Comparison of ENCODE assay signal across 32 cellular contexts in the genomic region with DNA sequence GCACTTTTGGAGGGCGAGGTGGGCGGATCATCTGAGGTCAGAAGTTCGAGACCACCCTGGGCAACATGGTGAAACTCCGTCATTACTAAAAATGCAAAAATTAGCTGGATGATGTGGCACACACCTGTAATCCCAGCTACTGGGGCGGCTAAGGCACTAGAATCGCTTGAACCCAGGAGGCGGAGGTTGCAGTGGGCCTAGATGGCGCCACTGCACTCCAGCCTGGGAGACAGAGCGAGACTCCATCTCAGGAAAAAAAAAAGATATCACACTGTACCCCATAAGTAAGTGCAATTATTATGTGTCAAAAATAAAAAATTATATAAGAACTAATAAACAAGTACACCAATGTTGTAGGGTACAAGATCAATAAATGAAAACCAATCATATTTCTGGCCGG.
"Had no signal": no experiment of that assay in that cellular context is flagged by ENCODE, and none has a peak within 500 bp of the region (broad histone marks: within the 10 kb centered on the region; RNA-seq: fewer than 3 reads in every experiment).

No MANE protein-coding gene starts in this region.

- H3K36me3 ChIP-seq: ascending aorta, breast epithelium, cardiac muscle cell, colonic mucosa, esophagus muscularis mucosa, gastrocnemius medialis, heart left ventricle, WERI-Rb-1 had no signal

- H3K4me3 Mint-ChIP-seq: activated B cell treated with CpG ODN at 0.5 μM for 24 hours; activated CD8-positive, alpha-beta T cell treated with anti-CD3 and anti-CD28 coated beads for 36 hours; activated naive CD4-positive, alpha-beta T cell treated with anti-CD3 and anti-CD28 coated beads for 36 hours; activated naive CD8-positive, alpha-beta T cell treated with anti-CD3 and anti-CD28 coated beads, Interleukin-2, amount 10 ng/mL, durations not matched to agents 7 days and 5 days; activated T-cell treated with anti-CD3 and anti-CD28 coated beads, Interleukin-2, amount 50 U/mL, for 4 hours; activated T-helper 17 cell treated with anti-CD3 and anti-CD28 coated beads, Interleukin-2, amount 50 U/mL, for 72 hours; brain; T-helper 17 cell; T-helper 2 cell treated with Interferon-gamma antibody and Interleukin-4, amounts not matched to agents 5 μg/mL and 100 μg/mL, for 36 hours had no signal

- H3K9me3 ChIP-seq: ascending aorta, breast epithelium, colonic mucosa, esophagus muscularis mucosa, gastrocnemius medialis, heart left ventricle had no signal

- H3K9me3 Mint-ChIP-seq: activated CD8-positive, alpha-beta T cell treated with anti-CD3 and anti-CD28 coated beads for 36 hours; activated naive CD4-positive, alpha-beta T cell treated with anti-CD3 and anti-CD28 coated beads for 36 hours; activated naive CD4-positive, alpha-beta T cell treated with anti-CD3 and anti-CD28 coated beads, Interleukin-2, amount 50 U/mL, for 72 hours; activated naive CD8-positive, alpha-beta T cell treated with anti-CD3 and anti-CD28 coated beads, Interleukin-2, amount 10 ng/mL, durations not matched to agents 7 days and 5 days; activated T-cell treated with anti-CD3 and anti-CD28 coated beads, Interleukin-2, amount 50 U/mL, for 4 hours; activated T-helper 17 cell treated with anti-CD3 and anti-CD28 coated beads, Interleukin-2, amount 50 U/mL, for 72 hours had no signal

- H3K36me3 Mint-ChIP-seq: activated naive CD4-positive, alpha-beta T cell treated with anti-CD3 and anti-CD28 coated beads, Interleukin-2, amount 50 U/mL, for 72 hours; activated naive CD8-positive, alpha-beta T cell treated with anti-CD3 and anti-CD28 coated beads, Interleukin-2, amount 10 ng/mL, durations not matched to agents 7 days and 5 days; brain had no signal

- DNase-seq: activated B cell treated with CpG ODN at 0.5 μM for 24 hours; activated CD4-positive, alpha-beta T cell treated with anti-CD3 and anti-CD28 coated beads for 48 hours; activated CD4-positive, alpha-beta T cell treated with anti-CD3 and anti-CD28 coated beads, Interleukin-2, amount 50 U/mL, for 1 hour; activated CD4-positive, alpha-beta T cell treated with anti-CD3 and anti-CD28 coated beads, Interleukin-2, amount 50 U/mL, for 48 hours; activated CD8-positive, alpha-beta memory T cell treated with anti-CD3 and anti-CD28 coated beads for 24 hours; activated CD8-positive, alpha-beta T cell treated with anti-CD3 and anti-CD28 coated beads for 36 hours; activated effector memory CD4-positive, alpha-beta T cell treated with Interleukin-2 at 50 U/mL for 16 hours; activated naive CD4-positive, alpha-beta T cell treated with anti-CD3 and anti-CD28 coated beads for 36 hours; activated naive CD8-positive, alpha-beta T cell treated with anti-CD3 and anti-CD28 coated beads, Interleukin-2, amount 10 ng/mL, durations not matched to agents 7 days and 5 days; activated T-cell treated with anti-CD3 and anti-CD28 coated beads, Interleukin-2, amount 50 U/mL, for 4 hours; central memory CD4-positive, alpha-beta T cell; cerebellar nuclear complex; colonic mucosa; effector memory CD4-positive, alpha-beta T cell; erythroblast; foreskin keratinocyte; gastrocnemius medialis; glutamatergic neuron; heart left ventricle; T-helper 1 cell; T-helper 17 cell; T1000; WERI-Rb-1 had no signal

- H3K27ac Mint-ChIP-seq: activated CD8-positive, alpha-beta T cell treated with anti-CD3 and anti-CD28 coated beads for 36 hours; activated naive CD4-positive, alpha-beta T cell treated with anti-CD3 and anti-CD28 coated beads for 36 hours; activated naive CD4-positive, alpha-beta T cell treated with anti-CD3 and anti-CD28 coated beads, Interleukin-2, amount 50 U/mL, for 72 hours; activated naive CD8-positive, alpha-beta T cell treated with anti-CD3 and anti-CD28 coated beads, Interleukin-2, amount 10 ng/mL, durations not matched to agents 7 days and 5 days; activated T-helper 17 cell treated with anti-CD3 and anti-CD28 coated beads, Interleukin-2, amount 50 U/mL, for 72 hours; brain; T-helper 17 cell; T-helper 2 cell treated with Interferon-gamma antibody and Interleukin-4, amounts not matched to agents 5 μg/mL and 100 μg/mL, for 36 hours had no signal

- H3K4me1 ChIP-seq: ascending aorta, breast epithelium, colonic mucosa, esophagus muscularis mucosa, foreskin keratinocyte, gastrocnemius medialis, heart left ventricle had no signal

- H3K4me1 Mint-ChIP-seq: activated naive CD8-positive, alpha-beta T cell treated with anti-CD3 and anti-CD28 coated beads, Interleukin-2, amount 10 ng/mL, durations not matched to agents 7 days and 5 days; activated T-helper 17 cell treated with anti-CD3 and anti-CD28 coated beads, Interleukin-2, amount 50 U/mL, for 72 hours; T-helper 17 cell had no signal

- H3K4me3 ChIP-seq: ascending aorta, breast epithelium, cardiac muscle cell, colonic mucosa, esophagus muscularis mucosa, gastrocnemius medialis, heart left ventricle had no signal

- H3K27me3 ChIP-seq: ascending aorta, cardiac muscle cell had no signal

- ATAC-seq: activated CD4-positive, CD25-positive, alpha-beta regulatory T cell treated with anti-CD3 and anti-CD28 coated beads, Interleukin-2, amount 50 U/mL, for 24 hours; activated CD8-positive, alpha-beta T cell treated with anti-CD3 and anti-CD28 coated beads for 36 hours; activated naive CD4-positive, alpha-beta T cell treated with anti-CD3 and anti-CD28 coated beads, Interleukin-2, amount 50 U/mL, for 72 hours; activated T-cell treated with anti-CD3 and anti-CD28 coated beads, Interleukin-2, amount 50 U/mL, for 4 hours; activated T-helper 17 cell treated with anti-CD3 and anti-CD28 coated beads, Interleukin-2, amount 50 U/mL, for 72 hours; foreskin keratinocyte; gastrocnemius medialis; heart left ventricle; T-helper 17 cell had no signal

- H3K27ac ChIP-seq: ascending aorta, breast epithelium, cardiac muscle cell, colonic mucosa, esophagus muscularis mucosa, foreskin keratinocyte, gastrocnemius medialis, heart left ventricle, WERI-Rb-1 had no signal
